Comparison of ENCODE assay signal across 8 cellular contexts in the genomic region with DNA sequence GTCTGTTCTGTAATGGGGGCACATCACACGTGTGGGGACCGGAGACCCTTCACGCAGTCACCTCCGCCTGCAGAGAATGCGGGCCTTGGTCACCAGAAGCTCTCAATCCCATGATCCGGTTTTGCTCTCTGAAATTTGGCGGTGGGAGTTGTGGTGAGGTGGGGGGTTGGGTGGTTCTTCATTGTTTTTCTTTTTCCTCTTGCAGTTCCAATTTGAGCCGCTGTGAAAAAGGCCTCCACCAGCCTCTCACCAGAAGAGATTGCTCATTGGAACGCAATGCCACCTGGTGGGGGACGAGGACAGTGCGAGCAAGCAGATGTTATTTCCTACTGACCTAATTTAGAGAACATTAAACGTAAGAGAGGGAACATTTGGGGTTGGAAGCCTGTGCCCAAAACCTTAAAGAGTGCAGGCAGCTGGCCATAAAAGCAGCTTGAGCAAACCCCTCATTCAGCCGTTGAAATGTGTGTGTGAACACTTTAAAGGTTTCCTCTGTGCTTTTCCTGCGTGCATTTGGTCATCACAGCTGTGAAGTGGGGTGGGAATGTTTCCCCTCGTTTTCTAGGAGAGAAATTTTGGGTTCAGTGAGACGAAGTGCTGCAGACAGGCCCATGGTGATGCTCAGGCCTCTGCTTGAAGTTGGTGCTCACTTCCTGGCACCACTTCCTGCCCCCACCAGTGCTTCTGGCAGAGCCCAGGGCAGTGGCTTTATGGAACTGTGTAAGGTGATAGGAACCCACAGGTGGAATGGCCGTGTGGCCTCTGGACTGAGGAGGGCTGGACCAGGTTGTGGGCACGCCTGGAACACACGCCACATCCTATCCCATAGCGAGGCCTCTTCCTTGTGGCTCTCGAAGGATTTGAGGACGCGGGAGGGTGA.
DNase-seq lines count a peak whose midpoint lies in the region; ATAC-seq and TF ChIP-seq lines count a peak whose summit lies in the region.

No MANE protein-coding gene starts in this region.

- no peaks in the 10 kb centered on the region for H3K27me3 ChIP-seq in layer of hippocampus (ENCODE audit: control insufficient read depth, insufficient read depth, low read length)

- peak; percentile 100 for TF ChIP-seq CTCF in AG10803 (conservative IDR thresholded peaks at IDR 0.05; ENCODE audit: low read length)
- TF ChIP-seq CTCF in chondrocyte (IDR thresholded peaks at IDR 0.05): peak; percentile 95

- DNase-seq in AG10803 (ENCODE audit: low read depth): peak; percentile 84
- peak; percentile 92 for DNase-seq in NCI-H2227 (lab: John Stamatoyannopoulos, UW; ENCODE audit: unreplicated experiment)
- peak; percentile 66 for DNase-seq in activated CD4-positive, alpha-beta T cell treated with anti-CD3 and anti-CD28 coated beads for 1 hour
- no peak for DNase-seq in chondrocyte (ENCODE audit: low spot score)
- peak; percentile 68 for DNase-seq in stimulated activated CD4-positive, alpha-beta T cell treated with anti-CD3 and anti-CD28 coated beads, Interleukin-2, amount 100 ng/mL, for 4 hours (ENCODE audit: low read depth)

- peaks cover 13% of the 10 kb centered on the region for H3K4me1 Mint-ChIP-seq in chondrocyte (ENCODE audit: low read depth)

- peak overlapping the region; percentile 33; the same call in 1 of the 2 replicates for H3K4me3 ChIP-seq in AG10803 (ENCODE audit: low read length)

- no peaks in the 10 kb centered on the region for H3K27me3 Mint-ChIP-seq in chondrocyte (ENCODE audit: low read depth)

- H3K27ac ChIP-seq in layer of hippocampus (ENCODE audit: low read depth, low read length): peak overlapping the region; percentile 49

- H3K36me3 Mint-ChIP-seq in chondrocyte (ENCODE audit: low read depth): peaks cover 6% of the 10 kb centered on the region

- no peaks in the 10 kb centered on the region for H3K9me3 Mint-ChIP-seq in chondrocyte (ENCODE audit: low read depth)

- peak; percentile 85 for ATAC-seq in GM18868 (IDR thresholded peaks at IDR 0.05; ENCODE audit: unreplicated experiment)
- ATAC-seq in HG03135 (IDR thresholded peaks at IDR 0.05; ENCODE audit: unreplicated experiment): peak; percentile 82

- H3K27ac Mint-ChIP-seq in chondrocyte (ENCODE audit: unreplicated experiment): no peak overlapping the region

- H3K4me3 Mint-ChIP-seq in chondrocyte (ENCODE audit: unreplicated experiment): peak overlapping the region; percentile 14
